In the genomic region with DNA sequence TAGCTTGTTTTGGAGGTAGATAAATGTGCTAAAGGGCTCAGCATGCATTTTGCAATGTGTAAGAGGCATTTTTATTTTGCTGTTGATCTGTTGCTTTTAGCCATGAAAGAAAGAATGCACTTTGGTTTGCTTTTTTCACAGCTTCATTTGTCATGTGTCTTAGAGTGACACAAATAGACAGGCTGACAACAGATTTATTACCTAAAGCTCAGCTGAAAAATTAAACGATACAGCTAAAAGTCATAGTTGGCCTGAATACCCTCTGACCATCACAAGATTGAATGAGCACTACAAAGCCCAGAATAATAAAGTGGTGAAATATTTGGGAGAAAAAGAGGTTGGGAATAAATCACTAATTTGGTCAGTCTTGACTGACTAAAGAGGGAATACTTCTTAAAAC, we compare ENCODE assay signal across 1 cellular context.
TF ChIP-seq lines count a peak whose summit lies in the region.

No MANE protein-coding gene starts in this region.

TF ChIP-seq in neural cell, 6 proteins besides CTCF, POLR2A, EP300 and RAD21:
- TF ChIP-seq, protein P1, sequence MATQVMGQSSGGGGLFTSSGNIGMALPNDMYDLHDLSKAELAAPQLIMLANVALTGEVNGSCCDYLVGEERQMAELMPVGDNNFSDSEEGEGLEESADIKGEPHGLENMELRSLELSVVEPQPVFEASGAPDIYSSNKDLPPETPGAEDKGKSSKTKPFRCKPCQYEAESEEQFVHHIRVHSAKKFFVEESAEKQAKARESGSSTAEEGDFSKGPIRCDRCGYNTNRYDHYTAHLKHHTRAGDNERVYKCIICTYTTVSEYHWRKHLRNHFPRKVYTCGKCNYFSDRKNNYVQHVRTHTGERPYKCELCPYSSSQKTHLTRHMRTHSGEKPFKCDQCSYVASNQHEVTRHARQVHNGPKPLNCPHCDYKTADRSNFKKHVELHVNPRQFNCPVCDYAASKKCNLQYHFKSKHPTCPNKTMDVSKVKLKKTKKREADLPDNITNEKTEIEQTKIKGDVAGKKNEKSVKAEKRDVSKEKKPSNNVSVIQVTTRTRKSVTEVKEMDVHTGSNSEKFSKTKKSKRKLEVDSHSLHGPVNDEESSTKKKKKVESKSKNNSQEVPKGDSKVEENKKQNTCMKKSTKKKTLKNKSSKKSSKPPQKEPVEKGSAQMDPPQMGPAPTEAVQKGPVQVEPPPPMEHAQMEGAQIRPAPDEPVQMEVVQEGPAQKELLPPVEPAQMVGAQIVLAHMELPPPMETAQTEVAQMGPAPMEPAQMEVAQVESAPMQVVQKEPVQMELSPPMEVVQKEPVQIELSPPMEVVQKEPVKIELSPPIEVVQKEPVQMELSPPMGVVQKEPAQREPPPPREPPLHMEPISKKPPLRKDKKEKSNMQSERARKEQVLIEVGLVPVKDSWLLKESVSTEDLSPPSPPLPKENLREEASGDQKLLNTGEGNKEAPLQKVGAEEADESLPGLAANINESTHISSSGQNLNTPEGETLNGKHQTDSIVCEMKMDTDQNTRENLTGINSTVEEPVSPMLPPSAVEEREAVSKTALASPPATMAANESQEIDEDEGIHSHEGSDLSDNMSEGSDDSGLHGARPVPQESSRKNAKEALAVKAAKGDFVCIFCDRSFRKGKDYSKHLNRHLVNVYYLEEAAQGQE (IDR thresholded peaks at IDR 0.05; ENCODE audit: borderline replicate concordance), result no peak
- TF ChIP-seq POLR2AphosphoS5 (IDR thresholded peaks at IDR 0.05) (no peak), SMC3 (conservative IDR thresholded peaks at IDR 0.05; ENCODE audit: poor library complexity) (no peak), TAF1 (IDR thresholded peaks at IDR 0.05; ENCODE audit: low read depth) (no peak), EZH2 (IDR thresholded peaks at IDR 0.05; ENCODE audit: borderline replicate concordance, insufficient read depth, low read length, poor library complexity, severe bottlenecking) (no peak), MXI1 (conservative IDR thresholded peaks at IDR 0.05; ENCODE audit: poor library complexity, severe bottlenecking) (no peak)
TF ChIP-seq in neural cell: peak in this region for 0.
